Comparison of ENCODE assay signal across 37 cellular contexts in the genomic region with DNA sequence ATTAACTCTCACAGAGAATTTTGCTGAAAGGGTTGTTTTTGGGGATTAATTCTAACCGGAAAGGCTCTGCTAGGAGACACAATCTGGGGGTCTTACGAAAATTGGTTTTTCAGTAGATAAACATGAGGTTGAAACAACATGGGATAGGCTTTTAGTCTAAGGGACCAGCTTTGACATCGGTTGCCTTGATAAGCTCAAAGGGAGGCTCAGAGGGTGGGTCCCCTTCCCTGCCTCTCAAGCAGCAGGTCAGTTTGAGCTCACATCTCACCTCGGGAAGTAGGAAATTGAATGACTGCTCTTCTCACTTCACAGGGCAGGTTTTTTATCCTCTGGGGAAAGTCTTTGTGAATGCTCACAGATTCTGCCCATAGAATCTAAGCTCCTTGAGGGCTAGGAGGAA.
"Had no signal": no experiment of that assay in that cellular context is flagged by ENCODE, and none has a peak within 500 bp of the region (broad histone marks: within the 10 kb centered on the region; RNA-seq: fewer than 3 reads in every experiment).

No MANE protein-coding gene starts in this region.

- H3K9me3 Mint-ChIP-seq: activated naive CD4-positive, alpha-beta T cell treated with anti-CD3 and anti-CD28 coated beads for 36 hours; activated naive CD4-positive, alpha-beta T cell treated with anti-CD3 and anti-CD28 coated beads, Interleukin-2, amount 50 U/mL, for 24 hours; activated naive CD8-positive, alpha-beta T cell treated with anti-CD3 and anti-CD28 coated beads for 36 hours; activated naive CD8-positive, alpha-beta T cell treated with anti-CD3 and anti-CD28 coated beads, Interleukin-2, amount 50 U/mL, for 24 hours; activated T-helper 1 cell treated with anti-CD3 and anti-CD28 coated beads, Interleukin-12 subunit alpha, Interleukin-12 subunit beta, Interleukin-2, Interleukin-4 antibody, amounts not matched to agents 30 ng/mL and 10 ng/mL and 1 ng/mL, durations not matched to agents 14 hours and 24 hours and 36 hours; activated T-helper 2 cell treated with anti-CD3 and anti-CD28 coated beads, Interferon-gamma antibody, Interleukin-2, Interleukin-4, amounts not matched to agents 10 μg/mL and 5 μg/mL and 100 μg/mL, durations not matched to agents 14 hours and 24 hours and 36 hours; dendritic cell treated with granulocyte-macrophage colony-stimulating factor and Interleukin-4, amounts not matched to agents 40 ng/mL and 50 ng/mL, for 4 days; endodermal cell; T-helper 2 cell treated with Interferon-gamma antibody and Interleukin-4, amounts not matched to agents 5 μg/mL and 100 μg/mL, for 36 hours had no signal

- H3K36me3 ChIP-seq: adrenal gland, colonic mucosa, gastrocnemius medialis, heart left ventricle, WERI-Rb-1 had no signal

- H3K4me3 ChIP-seq: adrenal gland, body of pancreas, colonic mucosa, dorsolateral prefrontal cortex, gastrocnemius medialis, heart left ventricle had no signal

- H3K27me3 Mint-ChIP-seq: activated CD8-positive, alpha-beta memory T cell treated with anti-CD3 and anti-CD28 coated beads, Interleukin-2, amount 10 ng/mL, durations not matched to agents 7 days and 5 days; activated naive CD4-positive, alpha-beta T cell treated with anti-CD3 and anti-CD28 coated beads, Interleukin-2, amount 50 U/mL, for 24 hours; activated naive CD8-positive, alpha-beta T cell treated with anti-CD3 and anti-CD28 coated beads, Interleukin-2, amount 50 U/mL, for 24 hours; dendritic cell treated with granulocyte-macrophage colony-stimulating factor and Interleukin-4, amounts not matched to agents 40 ng/mL and 50 ng/mL, for 4 days had no signal

- H3K4me1 Mint-ChIP-seq: activated CD8-positive, alpha-beta memory T cell treated with anti-CD3 and anti-CD28 coated beads, Interleukin-2, amount 10 ng/mL, durations not matched to agents 7 days and 5 days; activated naive CD4-positive, alpha-beta T cell treated with anti-CD3 and anti-CD28 coated beads, Interleukin-2, amount 50 U/mL, for 24 hours; activated naive CD8-positive, alpha-beta T cell treated with anti-CD3 and anti-CD28 coated beads for 36 hours; activated naive CD8-positive, alpha-beta T cell treated with anti-CD3 and anti-CD28 coated beads, Interleukin-2, amount 50 U/mL, for 24 hours had no signal

- H3K36me3 Mint-ChIP-seq: activated CD8-positive, alpha-beta memory T cell treated with anti-CD3 and anti-CD28 coated beads, Interleukin-2, amount 10 ng/mL, durations not matched to agents 7 days and 5 days; activated naive CD4-positive, alpha-beta T cell treated with anti-CD3 and anti-CD28 coated beads, Interleukin-2, amount 50 U/mL, for 24 hours; activated naive CD8-positive, alpha-beta T cell treated with anti-CD3 and anti-CD28 coated beads for 36 hours had no signal

- H3K27ac ChIP-seq: adrenal gland, body of pancreas, colonic mucosa, dorsolateral prefrontal cortex, foreskin keratinocyte, gastrocnemius medialis, heart left ventricle, WERI-Rb-1 had no signal

- H3K4me1 ChIP-seq: adrenal gland, body of pancreas, colonic mucosa, foreskin keratinocyte, gastrocnemius medialis, heart left ventricle had no signal

- H3K9me3 ChIP-seq: adrenal gland, body of pancreas, colonic mucosa, gastrocnemius medialis, heart left ventricle had no signal

- H3K27ac Mint-ChIP-seq: activated B cell treated with CpG ODN at 0.5 μM for 24 hours; activated CD8-positive, alpha-beta memory T cell treated with anti-CD3 and anti-CD28 coated beads, Interleukin-2, amount 10 ng/mL, durations not matched to agents 7 days and 5 days; activated CD8-positive, alpha-beta T cell treated with anti-CD3 and anti-CD28 coated beads, Interleukin-2, amount 10 ng/mL, durations not matched to agents 7 days and 5 days; activated naive CD4-positive, alpha-beta T cell treated with anti-CD3 and anti-CD28 coated beads for 36 hours; activated naive CD4-positive, alpha-beta T cell treated with anti-CD3 and anti-CD28 coated beads, Interleukin-2, amount 50 U/mL, for 24 hours; activated naive CD8-positive, alpha-beta T cell treated with anti-CD3 and anti-CD28 coated beads for 36 hours; activated naive CD8-positive, alpha-beta T cell treated with anti-CD3 and anti-CD28 coated beads, Interleukin-2, amount 50 U/mL, for 24 hours; activated T-helper 1 cell treated with anti-CD3 and anti-CD28 coated beads, Interleukin-12 subunit alpha, Interleukin-12 subunit beta, Interleukin-2, Interleukin-4 antibody, amounts not matched to agents 30 ng/mL and 10 ng/mL and 1 ng/mL, durations not matched to agents 14 hours and 24 hours and 36 hours; activated T-helper 2 cell treated with anti-CD3 and anti-CD28 coated beads, Interferon-gamma antibody, Interleukin-2, Interleukin-4, amounts not matched to agents 10 μg/mL and 5 μg/mL and 100 μg/mL, durations not matched to agents 14 hours and 24 hours and 36 hours; dendritic cell treated with granulocyte-macrophage colony-stimulating factor and Interleukin-4, amounts not matched to agents 40 ng/mL and 50 ng/mL, for 4 days; endodermal cell; T-helper 17 cell; T-helper 2 cell treated with Interferon-gamma antibody and Interleukin-4, amounts not matched to agents 5 μg/mL and 100 μg/mL, for 36 hours had no signal

- H3K27me3 ChIP-seq: adrenal gland, body of pancreas, colonic mucosa, foreskin keratinocyte, gastrocnemius medialis had no signal

- ATAC-seq: activated CD4-positive, CD25-positive, alpha-beta regulatory T cell treated with anti-CD3 and anti-CD28 coated beads, Interleukin-2, amount 50 U/mL, for 24 hours; activated CD8-positive, alpha-beta memory T cell treated with anti-CD3 and anti-CD28 coated beads, Interleukin-2, amount 10 ng/mL, durations not matched to agents 7 days and 5 days; activated CD8-positive, alpha-beta T cell treated with anti-CD3 and anti-CD28 coated beads, Interleukin-2, amount 10 ng/mL, durations not matched to agents 7 days and 5 days; activated naive CD8-positive, alpha-beta T cell treated with anti-CD3 and anti-CD28 coated beads, Interleukin-2, amount 50 U/mL, for 24 hours; body of pancreas; esophagus mucosa; foreskin keratinocyte; gastrocnemius medialis; heart left ventricle; T-helper 17 cell had no signal

- H3K4me3 Mint-ChIP-seq: activated B cell treated with CpG ODN at 0.5 μM for 24 hours; activated CD8-positive, alpha-beta memory T cell treated with anti-CD3 and anti-CD28 coated beads, Interleukin-2, amount 10 ng/mL, durations not matched to agents 7 days and 5 days; activated CD8-positive, alpha-beta T cell treated with anti-CD3 and anti-CD28 coated beads, Interleukin-2, amount 10 ng/mL, durations not matched to agents 7 days and 5 days; activated naive CD4-positive, alpha-beta T cell treated with anti-CD3 and anti-CD28 coated beads for 36 hours; activated naive CD4-positive, alpha-beta T cell treated with anti-CD3 and anti-CD28 coated beads, Interleukin-2, amount 50 U/mL, for 24 hours; activated naive CD8-positive, alpha-beta T cell treated with anti-CD3 and anti-CD28 coated beads for 36 hours; activated naive CD8-positive, alpha-beta T cell treated with anti-CD3 and anti-CD28 coated beads, Interleukin-2, amount 50 U/mL, for 24 hours; activated T-helper 1 cell treated with anti-CD3 and anti-CD28 coated beads, Interleukin-12 subunit alpha, Interleukin-12 subunit beta, Interleukin-2, Interleukin-4 antibody, amounts not matched to agents 30 ng/mL and 10 ng/mL and 1 ng/mL, durations not matched to agents 14 hours and 24 hours and 36 hours; dendritic cell treated with granulocyte-macrophage colony-stimulating factor and Interleukin-4, amounts not matched to agents 40 ng/mL and 50 ng/mL, for 4 days; endodermal cell; T-helper 17 cell; T-helper 2 cell treated with Interferon-gamma antibody and Interleukin-4, amounts not matched to agents 5 μg/mL and 100 μg/mL, for 36 hours had no signal

- DNase-seq: activated B cell treated with CpG ODN at 0.5 μM for 24 hours; activated CD4-positive, alpha-beta T cell treated with anti-CD3 and anti-CD28 coated beads for 48 hours; activated CD4-positive, alpha-beta T cell treated with anti-CD3 and anti-CD28 coated beads, Interleukin-2, amount 50 U/mL, for 1 hour; activated CD4-positive, alpha-beta T cell treated with anti-CD3 and anti-CD28 coated beads, Interleukin-2, amount 50 U/mL, for 48 hours; activated CD8-positive, alpha-beta memory T cell treated with anti-CD3 and anti-CD28 coated beads, Interleukin-2, amount 10 ng/mL, durations not matched to agents 7 days and 5 days; activated CD8-positive, alpha-beta memory T cell treated with anti-CD3 and anti-CD28 coated beads, Interleukin-2, amount 50 U/mL, for 4 hours; activated CD8-positive, alpha-beta T cell treated with anti-CD3 and anti-CD28 coated beads, Interleukin-2, amount 10 ng/mL, durations not matched to agents 7 days and 5 days; activated effector memory CD4-positive, alpha-beta T cell treated with anti-CD3 and anti-CD28 coated beads, Interleukin-2, amount 50 U/mL, for 16 hours; activated naive CD4-positive, alpha-beta T cell treated with anti-CD3 and anti-CD28 coated beads for 36 hours; activated naive CD8-positive, alpha-beta T cell treated with anti-CD3 and anti-CD28 coated beads for 36 hours; activated naive CD8-positive, alpha-beta T cell treated with anti-CD3 and anti-CD28 coated beads, Interleukin-2, amount 50 U/mL, for 24 hours; activated T-cell treated with anti-CD3 and anti-CD28 coated beads, Interleukin-2, amount 50 U/mL, for 1 hour; activated T-cell treated with anti-CD3 and anti-CD28 coated beads, Interleukin-2, amount 50 U/mL, for 48 hours; adrenal gland; amygdala; aorta; body of pancreas; caudate nucleus; colonic mucosa; dorsolateral prefrontal cortex; effector memory CD4-positive, alpha-beta T cell; endodermal cell; foreskin keratinocyte; gastrocnemius medialis; glutamatergic neuron; heart left ventricle; T-helper 1 cell; T-helper 17 cell; T1000; WERI-Rb-1 had no signal
